ENCODE assay signal across 1 cellular context in genomic region chr10:62582804-62583208, GRCh38.
TF ChIP-seq lines count a peak whose summit lies in the region.

No MANE protein-coding gene starts in this region.

TF ChIP-seq in IMR-90, 13 proteins besides CTCF, POLR2A, EP300 and RAD21:
- no peak for TF ChIP-seq ELK1 (IDR thresholded peaks at IDR 0.05; ENCODE audit: borderline replicate concordance, low read depth, low read length)
- no peak for TF ChIP-seq NFE2L2 (IDR thresholded peaks at IDR 0.05; ENCODE audit: low read depth, low read length)
- TF ChIP-seq FOS (IDR thresholded peaks at IDR 0.05; ENCODE audit: low read depth, low read length): no peak; the same call in none of the 2 replicates
- peak; percentile 46 for TF ChIP-seq RCOR1 (IDR thresholded peaks at IDR 0.05; ENCODE audit: insufficient replicate concordance, low read length)
- peak; percentile 19; the same call in 1 of the 2 replicates for TF ChIP-seq CEBPB (IDR thresholded peaks at IDR 0.05; ENCODE audit: low read depth, low read length)
- peak; percentile 69; the same call in 1 of the 2 replicates for TF ChIP-seq BHLHE40 (IDR thresholded peaks at IDR 0.05; ENCODE audit: low read depth, low read length)
- TF ChIP-seq, protein P1, sequence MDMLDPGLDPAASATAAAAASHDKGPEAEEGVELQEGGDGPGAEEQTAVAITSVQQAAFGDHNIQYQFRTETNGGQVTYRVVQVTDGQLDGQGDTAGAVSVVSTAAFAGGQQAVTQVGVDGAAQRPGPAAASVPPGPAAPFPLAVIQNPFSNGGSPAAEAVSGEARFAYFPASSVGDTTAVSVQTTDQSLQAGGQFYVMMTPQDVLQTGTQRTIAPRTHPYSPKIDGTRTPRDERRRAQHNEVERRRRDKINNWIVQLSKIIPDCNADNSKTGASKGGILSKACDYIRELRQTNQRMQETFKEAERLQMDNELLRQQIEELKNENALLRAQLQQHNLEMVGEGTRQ (IDR thresholded peaks at IDR 0.05; ENCODE audit: low read depth, low read length): peak; percentile 54; the same call in 1 of the 2 replicates
- TF ChIP-seq MXI1 (IDR thresholded peaks at IDR 0.05; ENCODE audit: borderline replicate concordance, low read depth, low read length): no peak
- no peak; the same call in 1 of the 2 replicates for TF ChIP-seq MAZ (IDR thresholded peaks at IDR 0.05; ENCODE audit: borderline replicate concordance, low read depth, low read length)
- TF ChIP-seq MAFK (IDR thresholded peaks at IDR 0.05; ENCODE audit: low read depth, low read length): no peak
- no peak for TF ChIP-seq SMC3 (IDR thresholded peaks at IDR 0.05; ENCODE audit: low read depth, low read length)
- no peak for TF ChIP-seq CHD1 (IDR thresholded peaks at IDR 0.05; ENCODE audit: low read depth, low read length)
- no peak for TF ChIP-seq RFX5 (IDR thresholded peaks at IDR 0.05; ENCODE audit: low read depth, low read length)
